12 cellular contexts compared by ENCODE assay signal in genomic region chr6:42369568-42369967, GRCh38.
DNase-seq lines count a peak whose midpoint lies in the region; ATAC-seq lines count a peak whose summit lies in the region.
"Had no signal": no experiment of that assay in that cellular context is flagged by ENCODE, and none has a peak within 500 bp of the region (broad histone marks: within the 10 kb centered on the region; RNA-seq: fewer than 3 reads in every experiment).

No MANE protein-coding gene starts in this region.

- H3K9me3 Mint-ChIP-seq in activated naive CD8-positive, alpha-beta T cell (ENCODE audit: low read depth): no peaks in the 10 kb centered on the region
- H3K9me3 Mint-ChIP-seq in activated naive CD8-positive, alpha-beta T cell treated with anti-CD3 and anti-CD28 coated beads for 36 hours: peaks cover 2% of the 10 kb centered on the region
- H3K9me3 Mint-ChIP-seq in activated naive CD4-positive, alpha-beta T cell treated with anti-CD3 and anti-CD28 coated beads, Interleukin-2, amount 50 U/mL, for 72 hours: no peaks in the 10 kb centered on the region

- peak overlapping the region; percentile 71 for H3K27ac Mint-ChIP-seq in activated naive CD8-positive, alpha-beta T cell
- H3K27ac Mint-ChIP-seq in activated naive CD8-positive, alpha-beta T cell treated with anti-CD3 and anti-CD28 coated beads for 36 hours: no peak overlapping the region
- peak overlapping the region; percentile 7 to 44 for H3K27ac Mint-ChIP-seq in activated naive CD4-positive, alpha-beta T cell treated with anti-CD3 and anti-CD28 coated beads, Interleukin-2, amount 50 U/mL, for 72 hours

- peak overlapping the region; percentile 62 for H3K4me3 Mint-ChIP-seq in activated naive CD8-positive, alpha-beta T cell
- H3K4me3 Mint-ChIP-seq in activated naive CD8-positive, alpha-beta T cell treated with anti-CD3 and anti-CD28 coated beads for 36 hours: no peak overlapping the region

- H3K27me3 Mint-ChIP-seq in activated naive CD8-positive, alpha-beta T cell: no peaks in the 10 kb centered on the region
- H3K27me3 Mint-ChIP-seq in activated naive CD8-positive, alpha-beta T cell treated with anti-CD3 and anti-CD28 coated beads for 36 hours: no peaks in the 10 kb centered on the region

- H3K36me3 Mint-ChIP-seq in activated naive CD8-positive, alpha-beta T cell: peaks cover 2% of the 10 kb centered on the region
- peaks cover 9% of the 10 kb centered on the region for H3K36me3 Mint-ChIP-seq in activated naive CD8-positive, alpha-beta T cell treated with anti-CD3 and anti-CD28 coated beads for 36 hours
- peaks cover 0 to 14% of the 10 kb centered on the region in 2 donors for H3K36me3 Mint-ChIP-seq in activated naive CD4-positive, alpha-beta T cell treated with anti-CD3 and anti-CD28 coated beads, Interleukin-2, amount 50 U/mL, for 72 hours

- no peak for ATAC-seq in activated naive CD4-positive, alpha-beta T cell treated with anti-CD3 and anti-CD28 coated beads, Interleukin-2, amount 50 U/mL, for 72 hours
- ATAC-seq: gastroesophageal sphincter had no signal

- peaks cover 76% of the 10 kb centered on the region for H3K4me1 Mint-ChIP-seq in activated naive CD8-positive, alpha-beta T cell (ENCODE audit: low read depth)
- peaks cover 60% of the 10 kb centered on the region for H3K4me1 Mint-ChIP-seq in activated naive CD8-positive, alpha-beta T cell treated with anti-CD3 and anti-CD28 coated beads for 36 hours

- no peak for DNase-seq in activated naive CD8-positive, alpha-beta T cell treated with anti-CD3 and anti-CD28 coated beads for 36 hours
- DNase-seq in NAMALWA (ENCODE audit: low spot score): peak; percentile 51
- no peak for DNase-seq in activated naive CD4-positive, alpha-beta T cell treated with anti-CD3 and anti-CD28 coated beads, Interleukin-2, amount 50 U/mL, for 72 hours (ENCODE audit: low spot score in 2 of 2)
- DNase-seq in stimulated activated CD8-positive, alpha-beta memory T cell treated with anti-CD3 and anti-CD28 coated beads, Interleukin-4, amount 100 ng/mL, for 48 hours: peak; percentile 63
- DNase-seq in NCI-H1105 (lab: John Stamatoyannopoulos, UW): no peak
- no peak for DNase-seq in SIG-M5 treated with dmso at 0.1 percent for 504 hours (lab: John Stamatoyannopoulos, UW; ENCODE audit: unreplicated experiment)
- no peak for DNase-seq in SK-N-DZ (ENCODE audit: low spot score)
- DNase-seq: cerebellar nuclear complex, mesenchymal stem cell, NCI-H146 had no signal

Comparison
In these comparisons a context has a peak if more than half of its experiments do, and no peak if none do; other contexts are left out.
1. DNase-seq: peak in NAMALWA (single experiment) and stimulated activated CD8-positive, alpha-beta memory T cell treated with anti-CD3 and anti-CD28 coated beads, Interleukin-4, amount 100 ng/mL, for 48 hours (single experiment); none in activated naive CD8-positive, alpha-beta T cell treated with anti-CD3 and anti-CD28 coated beads for 36 hours (single experiment), activated naive CD4-positive, alpha-beta T cell treated with anti-CD3 and anti-CD28 coated beads, Interleukin-2, amount 50 U/mL, for 72 hours (0 of 2), NCI-H1105 (single experiment), SIG-M5 treated with dmso at 0.1 percent for 504 hours (single experiment) and SK-N-DZ (single experiment).